Comparison of ENCODE assay signal across 1 cellular context in genomic region chr2:9555338-9556120, GRCh38.
TF ChIP-seq lines count a peak whose summit lies in the region.

Gene ADAM17 (minus strand): TSS chr2:9555830. CDS start chr2:9555605, 225 bp downstream.

TF ChIP-seq in A549, 52 proteins besides CTCF, POLR2A, EP300 and RAD21 (continued from another document):
- TF ChIP-seq REST (IDR thresholded peaks at IDR 0.05): 0 out of 2 replicates have a peak, but pooled peaks have one; percentile 28
- TF ChIP-seq HDAC2 (IDR thresholded peaks at IDR 0.05): no peak
